8 cellular contexts compared by ENCODE assay signal in the genomic region with DNA sequence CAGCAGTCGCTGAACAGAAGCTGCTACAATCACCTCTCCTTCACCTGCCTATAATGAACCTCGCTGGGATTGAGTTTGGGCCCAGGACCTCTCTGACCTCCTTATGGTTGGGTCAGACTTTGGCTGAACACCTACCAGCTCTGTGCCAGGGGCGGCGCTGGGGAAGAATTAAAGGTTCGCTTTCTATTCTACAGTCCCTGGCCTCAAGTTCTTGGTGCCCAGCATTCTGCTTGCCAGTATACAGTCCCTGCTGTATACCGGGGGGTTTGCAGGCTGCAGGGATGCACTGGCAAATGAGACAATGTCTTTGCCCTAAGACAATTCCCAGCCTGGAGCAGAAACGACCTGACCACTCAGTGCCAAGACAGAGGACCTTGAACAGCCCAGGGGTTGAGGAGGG. TPM values are rescaled to one million over a fixed set of nuclear protein-coding genes. Genes with fewer than 3 reads are reported as not detected.
A peak's percentile ranks its signal among the peaks of the same experiment; 100 is the strongest.
DNase-seq lines count a peak whose midpoint lies in the region; TF ChIP-seq lines count a peak whose summit lies in the region.

No MANE protein-coding gene starts in this region.

- H3K79me2 ChIP-seq in OCI-LY3 (ENCODE audit: low read length), result peaks cover 36% of the 10 kb centered on the region

- peak; percentile 22 for DNase-seq in GM12865 (ENCODE audit: low read depth)
- no peak for DNase-seq in endodermal cell
- DNase-seq in prostate gland (ENCODE audit: low spot score), result no peak
- no peak for DNase-seq in amniotic stem cell (lab: John Stamatoyannopoulos, UW)
- no peak for DNase-seq in H4 (ENCODE audit: low spot score)
- DNase-seq in MV-4-11 (lab: John Stamatoyannopoulos, UW), result no peak
- DNase-seq in AG08396 (ENCODE audit: low spot score), result no peak

- H3K36me3 Mint-ChIP-seq in endodermal cell (ENCODE audit: low read depth), result peaks cover 1% of the 10 kb centered on the region

- H3K4me2 ChIP-seq in OCI-LY3 (ENCODE audit: low read length), result peak overlapping the region; percentile 98

- peak overlapping the region; percentile 96 for H2AFZ ChIP-seq in OCI-LY3 (ENCODE audit: low read depth, low read length)

- H3K4me3 Mint-ChIP-seq in endodermal cell, result peak overlapping the region; percentile 72

- 73 to 83% methylated on average over 7 of the region's 7 CpGs for WGBS in endodermal cell (ENCODE audit: insufficient coverage in 1 of 2, insufficient read length in 1 of 2), 2 experiments
- 65% methylated on average over 7 of the region's 7 CpGs for WGBS in prostate gland

- H3K9ac ChIP-seq in OCI-LY3 (ENCODE audit: low read length) (peak overlapping the region; percentile 64), endodermal cell (ENCODE audit: extremely low read depth, low read length, poor library complexity, severe bottlenecking) (no peak overlapping the region)

- H4K20me1 ChIP-seq in OCI-LY3 (ENCODE audit: insufficient read depth, low read length), result peaks cover 15% of the 10 kb centered on the region; the same call in 1 of the 2 replicates

- H3K27ac ChIP-seq in OCI-LY3 (ENCODE audit: low read length) (no peak overlapping the region), endodermal cell (ENCODE audit: low read depth, low read length) (no peak overlapping the region), prostate gland (peak overlapping the region; percentile 73 to 76)

- no peak overlapping the region for H3K27ac Mint-ChIP-seq in endodermal cell

- no peak for TF ChIP-seq CTCF in GM12865 (IDR thresholded peaks at IDR 0.05; ENCODE audit: insufficient read depth, low read depth, low read length, missing control alignments)
- TF ChIP-seq CTCF in OCI-LY3 (IDR thresholded peaks at IDR 0.05; ENCODE audit: low read depth, low read length), result no peak
- no peak for TF ChIP-seq CTCF in endodermal cell (conservative IDR thresholded peaks at IDR 0.05)
- TF ChIP-seq CTCF in prostate gland (IDR thresholded peaks at IDR 0.05), result no peak

- H3K27me3 Mint-ChIP-seq in endodermal cell (ENCODE audit: insufficient read depth), result no peaks in the 10 kb centered on the region

- no peaks in the 10 kb centered on the region for H3K36me3 ChIP-seq in OCI-LY3 (replicated peaks; ENCODE audit: low read depth, low read length)
- H3K36me3 ChIP-seq in endodermal cell (ENCODE audit: control insufficient read depth, insufficient read depth, low read length), result no peaks in the 10 kb centered on the region
- H3K36me3 ChIP-seq in prostate gland, result no peaks in the 10 kb centered on the region

- H3K9me3 ChIP-seq in OCI-LY3 (ENCODE audit: insufficient read depth, low read length) (no peaks in the 10 kb centered on the region), endodermal cell (ENCODE audit: control insufficient read depth, low read length) (no peaks in the 10 kb centered on the region), prostate gland (no peaks in the 10 kb centered on the region)

- H3K27me3 ChIP-seq in OCI-LY3 (ENCODE audit: low read depth, low read length) (no peaks in the 10 kb centered on the region), endodermal cell (ENCODE audit: control insufficient read depth, insufficient read depth, low read length, poor library complexity, severe bottlenecking) (no peaks in the 10 kb centered on the region), prostate gland (replicated peaks; ENCODE audit: insufficient read depth) (no peaks in the 10 kb centered on the region)

- intact Hi-C loops in prostate gland (cut with DNase I), result loop anchor here (5.0 to 10.0 kb wide), 2 partner anchors 45 to 83 kb away; no protein-coding TSS in a partner anchor

- peak overlapping the region; percentile 65 for H3K4me3 ChIP-seq in GM12865 (ENCODE audit: low read depth, low read length)
- H3K4me3 ChIP-seq in OCI-LY3 (ENCODE audit: low read length), result peak overlapping the region; percentile 87
- H3K4me3 ChIP-seq in endodermal cell (ENCODE audit: low read length), result peak overlapping the region; percentile 87
- peak overlapping the region; percentile 79 to 83 for H3K4me3 ChIP-seq in prostate gland

- no peaks in the 10 kb centered on the region for H3K9me3 Mint-ChIP-seq in endodermal cell

- no peak for TF ChIP-seq POLR2A in prostate gland (IDR thresholded peaks at IDR 0.05)

- H3K4me1 Mint-ChIP-seq in endodermal cell, result peaks cover 19% of the 10 kb centered on the region

- H3K4me1 ChIP-seq in OCI-LY3 (ENCODE audit: low read length) (peaks cover 16% of the 10 kb centered on the region), endodermal cell (ENCODE audit: control insufficient read depth, insufficient read depth, low read length) (no peaks in the 10 kb centered on the region), prostate gland (replicated peaks) (no peaks in the 10 kb centered on the region)

RNA-seq across cellular contexts. Expression of a gene that starts 0.9 kb away (rescaled TPM):
- total RNA-seq in endodermal cell (10 to 100 TPM; 77.2 to 83.3 TPM), prostate gland (10 to 100 TPM; 20.1 to 24.5 TPM)
- 44.7 TPM for polyA plus RNA-seq in endodermal cell (2013, experiment 1 of 2)
- polyA plus RNA-seq in endodermal cell (2013, experiment 2 of 2), result 46.5 TPM
- total RNA-seq in H4 (2014; rRNA removed; shearing (Covaris generic)), result 11.5 and 14.3 TPM in 2 replicates

Comparison
In these comparisons a context has a peak if more than half of its experiments do, and no peak if none do; other contexts are left out.
1. H3K27ac ChIP-seq: peak in prostate gland (2 of 2); none in OCI-LY3 (single experiment) and endodermal cell (single experiment).
2. Peak in every context shown above with its lines, with median percentiles within 50 percentile points of each other: H3K4me3 ChIP-seq.